Comparison of ENCODE assay signal across 1 cellular context in genomic region chr7:99607548-99607947, GRCh38.
TF ChIP-seq lines count a peak whose summit lies in the region.

No MANE protein-coding gene starts in this region.

TF ChIP-seq in H1, 55 proteins besides CTCF, POLR2A, EP300 and RAD21:
- TF ChIP-seq SIX5 (IDR thresholded peaks at IDR 0.05; ENCODE audit: low read depth, low read length) (no peak), CHD1 (IDR thresholded peaks at IDR 0.05; ENCODE audit: low read depth, low read length) (no peak), NRF1 (IDR thresholded peaks at IDR 0.05; ENCODE audit: low read depth, low read length) (no peak), JUND (IDR thresholded peaks at IDR 0.05; ENCODE audit: low read length) (no peak), ASH2L (IDR thresholded peaks at IDR 0.05; ENCODE audit: low read length) (no peak), BACH1 (IDR thresholded peaks at IDR 0.05; ENCODE audit: low read length) (no peak), CEBPB (IDR thresholded peaks at IDR 0.05; ENCODE audit: low read depth, low read length) (no peak), RXRA (IDR thresholded peaks at IDR 0.05; ENCODE audit: insufficient read depth, low read depth, low read length) (no peak), CHD2 (IDR thresholded peaks at IDR 0.05; ENCODE audit: low read length) (no peak)
